ENCODE assay signal across 8 cellular contexts in the genomic region with DNA sequence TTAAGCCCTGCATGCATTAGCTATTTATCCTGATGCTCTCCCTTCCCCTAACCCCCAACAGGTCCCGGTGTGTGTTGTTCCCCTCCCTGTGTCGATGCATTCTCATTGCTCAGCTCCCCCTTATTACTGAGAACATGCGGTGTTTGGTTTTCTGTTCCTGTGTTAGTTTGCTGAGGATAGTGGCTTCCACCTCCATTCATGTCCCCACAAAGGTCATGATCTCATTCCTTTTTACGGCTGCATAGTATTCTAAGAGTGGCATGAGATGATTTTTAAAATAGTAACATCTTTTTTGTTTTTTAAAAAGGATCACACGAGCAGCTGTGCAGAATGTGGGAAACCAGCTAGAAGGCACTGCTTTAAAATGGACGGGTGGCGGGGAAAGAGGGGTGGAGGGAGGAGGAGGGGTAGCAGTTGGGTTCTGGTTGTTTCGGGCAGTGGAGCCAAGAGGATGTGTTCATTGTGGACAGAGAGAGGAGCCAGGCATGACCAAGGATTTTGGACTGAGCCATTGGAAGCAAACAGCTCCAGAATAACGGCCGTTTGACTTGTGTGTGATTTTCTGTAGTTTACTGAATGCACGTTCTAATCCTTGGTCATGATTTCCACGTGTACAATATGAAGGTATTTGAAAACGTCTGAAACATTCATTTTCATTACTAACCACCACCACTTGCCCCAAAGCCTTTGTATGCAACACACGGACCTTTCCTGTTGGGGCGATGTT. TPM values are rescaled to one million over a fixed set of nuclear protein-coding genes. Genes with fewer than 3 reads are reported as not detected.
DNase-seq lines count a peak whose midpoint lies in the region; ATAC-seq and TF ChIP-seq lines count a peak whose summit lies in the region.

No MANE protein-coding gene starts in this region.

- TF ChIP-seq CTCF in BE2C (IDR thresholded peaks at IDR 0.05; ENCODE audit: low read depth, low read length) (no peak), MCF 10A (IDR thresholded peaks at IDR 0.05; ENCODE audit: unreplicated experiment) (no peak)

- DNase-seq in BE2C (no peak), MCF 10A (ENCODE audit: unreplicated experiment) (no peak), GM19238 (ENCODE audit: insufficient read length, low spot score) (no peak), KG1 (lab: John Stamatoyannopoulos, UW) (no peak)
- no peak for DNase-seq in activated effector memory CD4-positive, alpha-beta T cell treated with Interleukin-2 at 50 U/mL for 16 hours

- no peaks in the 10 kb centered on the region for H3K27me3 Mint-ChIP-seq in MCF 10A (ENCODE audit: insufficient read depth, unreplicated experiment)

- H3K4me3 ChIP-seq in BE2C (ENCODE audit: low read depth, low read length) = peak overlapping the region; percentile 78
- H3K4me3 ChIP-seq in muscle layer of duodenum (ENCODE audit: low read depth in 1 of 2, low read length in 2 of 2) = peak overlapping the region; percentile 72 to 80

- POLR2A ChIA-PET in MCF 10A (lab: Yijun Ruan, JAX) = interaction anchor here (0.7 to 2.7 kb wide), 7 partner anchors 11 to 92 kb away, joined by 3 to 53 read pairs (median 4); a partner anchor contains a TSS

- H3K36me3 Mint-ChIP-seq in MCF 10A (ENCODE audit: insufficient read depth, unreplicated experiment) = no peaks in the 10 kb centered on the region

- H3K9me3 ChIP-seq in BE2C = no peaks in the 10 kb centered on the region
- H3K9me3 ChIP-seq in muscle layer of duodenum (ENCODE audit: control insufficient read depth in 1 of 2, low read length in 2 of 2) = no peaks in the 10 kb centered on the region

- H3K4me1 Mint-ChIP-seq in MCF 10A (ENCODE audit: insufficient read depth, unreplicated experiment) = peaks cover 20% of the 10 kb centered on the region

- peak overlapping the region; percentile 83 for H3K27ac Mint-ChIP-seq in MCF 10A (ENCODE audit: low read depth, unreplicated experiment)

- H3K36me3 ChIP-seq in BE2C (peaks cover 10% of the 10 kb centered on the region), muscle layer of duodenum (ENCODE audit: control insufficient read depth in 1 of 2, insufficient read depth in 2 of 2, low read length in 2 of 2) (peaks cover 0 to 5% of the 10 kb centered on the region in 2 donors)

- intact Hi-C loops in MCF 10A (cut with micrococcal nuclease) = loop anchor here (1.0 to 5.0 kb wide), 2 partner anchors 34 to 78 kb away; a partner anchor contains a TSS

- H3K27ac ChIP-seq in muscle layer of duodenum (ENCODE audit: low read length) = peak overlapping the region; percentile 83

- no peaks in the 10 kb centered on the region for H3K27me3 ChIP-seq in BE2C
- H3K27me3 ChIP-seq in muscle layer of duodenum (ENCODE audit: low read depth, low read length) = no peaks in the 10 kb centered on the region

- CTCF ChIA-PET in MCF 10A (lab: Yijun Ruan, JAX) = interaction anchor here (0.6 to 2.6 kb wide), 5 partner anchors 24 to 337 kb away, joined by 3 to 8 read pairs (median 3); a partner anchor contains a TSS

- ATAC-seq in HG03135 (IDR thresholded peaks at IDR 0.05; ENCODE audit: unreplicated experiment) = peak; percentile 26
- ATAC-seq in GM19324 (IDR thresholded peaks at IDR 0.05; ENCODE audit: low FRiP score, unreplicated experiment) = no peak

- BruUV-seq in MCF 10A (replicated peaks; lab: Mats Ljungman, UMichigan) = no TSS peak

- no peaks in the 10 kb centered on the region for H3K9me3 Mint-ChIP-seq in MCF 10A (ENCODE audit: unreplicated experiment)

- peak overlapping the region; percentile 75 for H3K4me3 Mint-ChIP-seq in MCF 10A (ENCODE audit: unreplicated experiment)

- H3K4me1 ChIP-seq in BE2C (peaks cover 3% of the 10 kb centered on the region; the same call in 1 of the 2 replicates), muscle layer of duodenum (ENCODE audit: control insufficient read depth in 1 of 2, insufficient read depth in 2 of 2, low read length in 2 of 2) (peaks cover 18 to 24% of the 10 kb centered on the region in 2 donors)

RNA-seq across cellular contexts. Expression of a gene that starts 1.7 kb away (rescaled TPM):
- 39.4 TPM for polyA plus RNA-seq in BE2C (2012; ENCODE audit: insufficient read depth, insufficient read length, low read depth)
- total RNA-seq in MCF 10A (2022) = 25.6 and 27.6 TPM in 2 replicates
